14 cellular contexts compared by ENCODE assay signal in genomic region chr6:16757332-16757731, GRCh38. TPM values are rescaled to one million over a fixed set of nuclear protein-coding genes. Genes with fewer than 3 reads are reported as not detected.
DNase-seq lines count a peak whose midpoint lies in the region; ATAC-seq and TF ChIP-seq lines count a peak whose summit lies in the region.
"Had no signal": no experiment of that assay in that cellular context is flagged by ENCODE, and none has a peak within 500 bp of the region (broad histone marks: within the 10 kb centered on the region; RNA-seq: fewer than 3 reads in every experiment).

No MANE protein-coding gene starts in this region.

- no peaks in the 10 kb centered on the region for H3K27me3 Mint-ChIP-seq in activated CD8-positive, alpha-beta memory T cell treated with anti-CD3 and anti-CD28 coated beads, Interleukin-2, amount 10 ng/mL, durations not matched to agents 7 days and 5 days
- no peaks in the 10 kb centered on the region for H3K27me3 Mint-ChIP-seq in central memory CD8-positive, alpha-beta T cell

- no peak for TF ChIP-seq POLR2A in gastrocnemius medialis (IDR thresholded peaks at IDR 0.05)

- in situ Hi-C loops in gastrocnemius medialis (cut with MboI; ENCODE audit: low sequenced_read_pairs in 4 of 4), result loop anchor here in 1 of 4 donors (10.0 kb wide), 1 partner anchor 83 kb away; no protein-coding TSS in a partner anchor

- H3K9ac ChIP-seq in KMS-11, result no peak overlapping the region

- H4K20me1 ChIP-seq in KMS-11 (ENCODE audit: insufficient read depth), result no peaks in the 10 kb centered on the region

- no peak overlapping the region for H3K27ac Mint-ChIP-seq in activated CD8-positive, alpha-beta memory T cell treated with anti-CD3 and anti-CD28 coated beads, Interleukin-2, amount 10 ng/mL, durations not matched to agents 7 days and 5 days
- H3K27ac Mint-ChIP-seq in central memory CD8-positive, alpha-beta T cell (ENCODE audit: low read depth), result peak overlapping the region; percentile 99

- CTCF ChIA-PET in activated CD8-positive, alpha-beta memory T cell treated with anti-CD3 and anti-CD28 coated beads, Interleukin-2, amount 10 ng/mL, durations not matched to agents 7 days and 5 days (lab: Charles Lee), result interaction anchor here (0.8 to 3.5 kb wide), 5 partner anchors 17 to 243 kb away, joined by 3 to 17 read pairs (median 11); no protein-coding TSS in a partner anchor

- peak overlapping the region; percentile 11 for H3K4me3 Mint-ChIP-seq in activated CD8-positive, alpha-beta memory T cell treated with anti-CD3 and anti-CD28 coated beads, Interleukin-2, amount 10 ng/mL, durations not matched to agents 7 days and 5 days
- peak overlapping the region; percentile 20 for H3K4me3 Mint-ChIP-seq in central memory CD8-positive, alpha-beta T cell

- no peak overlapping the region for H2AFZ ChIP-seq in KMS-11 (ENCODE audit: low read depth)

- H3K4me3 ChIP-seq in KMS-11 (IDR thresholded peaks at IDR 0.05; ENCODE audit: insufficient read depth, low read depth, low read length) (no peak overlapping the region), gastrocnemius medialis (no peak overlapping the region)
- H3K4me3 ChIP-seq: Peyer's patch had no signal

- ATAC-seq in activated CD8-positive, alpha-beta memory T cell treated with anti-CD3 and anti-CD28 coated beads, Interleukin-2, amount 10 ng/mL, durations not matched to agents 7 days and 5 days, result no peak
- ATAC-seq in central memory CD8-positive, alpha-beta T cell (replicated peaks; ENCODE audit: extremely low read depth, poor library complexity, severe bottlenecking), result no peak
- ATAC-seq in gastrocnemius medialis, result no peak
- ATAC-seq: left colon had no signal

- H3K9me3 ChIP-seq in gastrocnemius medialis, result no peaks in the 10 kb centered on the region
- H3K9me3 ChIP-seq: Peyer's patch had no signal

- H3K27me3 ChIP-seq in KMS-11 (ENCODE audit: insufficient read depth, low read depth) (no peaks in the 10 kb centered on the region), gastrocnemius medialis (no peaks in the 10 kb centered on the region)
- H3K27me3 ChIP-seq: Peyer's patch had no signal

- H3K9me3 Mint-ChIP-seq in activated CD8-positive, alpha-beta memory T cell treated with anti-CD3 and anti-CD28 coated beads, Interleukin-2, amount 10 ng/mL, durations not matched to agents 7 days and 5 days (ENCODE audit: low read depth), result no peaks in the 10 kb centered on the region
- H3K9me3 Mint-ChIP-seq in central memory CD8-positive, alpha-beta T cell, result no peaks in the 10 kb centered on the region

- H3K4me1 Mint-ChIP-seq in activated CD8-positive, alpha-beta memory T cell treated with anti-CD3 and anti-CD28 coated beads, Interleukin-2, amount 10 ng/mL, durations not matched to agents 7 days and 5 days, result peaks cover 62% of the 10 kb centered on the region
- peaks cover 76% of the 10 kb centered on the region for H3K4me1 Mint-ChIP-seq in central memory CD8-positive, alpha-beta T cell

- H3K36me3 Mint-ChIP-seq in activated CD8-positive, alpha-beta memory T cell treated with anti-CD3 and anti-CD28 coated beads, Interleukin-2, amount 10 ng/mL, durations not matched to agents 7 days and 5 days, result peaks cover 35% of the 10 kb centered on the region
- H3K36me3 Mint-ChIP-seq in central memory CD8-positive, alpha-beta T cell (ENCODE audit: insufficient read depth), result peaks cover 39% of the 10 kb centered on the region

- H3K36me3 ChIP-seq in KMS-11 (ENCODE audit: insufficient read depth) (no peaks in the 10 kb centered on the region; the same call in 1 of the 2 replicates), gastrocnemius medialis (no peaks in the 10 kb centered on the region)
- H3K36me3 ChIP-seq: Peyer's patch had no signal

- intact Hi-C loops in gastrocnemius medialis (cut with DNase I; ENCODE audit: low total_unique reads) (no loop called here), head of caudate nucleus (cut with DNase I) (no loop called here)

- no peak for DNase-seq in activated CD8-positive, alpha-beta memory T cell treated with anti-CD3 and anti-CD28 coated beads, Interleukin-2, amount 10 ng/mL, durations not matched to agents 7 days and 5 days
- no peak for DNase-seq in activated CD8-positive, alpha-beta memory T cell treated with anti-CD3 and anti-CD28 coated beads, Interleukin-2, amount 50 U/mL, for 48 hours
- no peak for DNase-seq in central memory CD8-positive, alpha-beta T cell (ENCODE audit: low spot score in 2 of 2)
- DNase-seq in gastrocnemius medialis (no peak), germinal center (ENCODE audit: low spot score) (no peak), caudate nucleus (lab: John Stamatoyannopoulos, UW) (no peak), head of caudate nucleus (no peak)
- DNase-seq: activated CD4-positive, CD25-positive, alpha-beta regulatory T cell; left colon; NCI-H187; NCI-H524 treated with DMSO at 0.1 percent for 48 hours; Peyer's patch; stimulated activated CD4-positive, alpha-beta T cell treated with anti-CD3 and anti-CD28 coated beads, Interleukin-4, amount 100 ng/mL, for 1 hour had no signal

- peak overlapping the region; percentile 29; the same call in 1 of the 2 replicates for H3K4me2 ChIP-seq in KMS-11

- H3K4me1 ChIP-seq in KMS-11 (ENCODE audit: low read depth, poor library complexity, severe bottlenecking) (peaks cover 27% of the 10 kb centered on the region), gastrocnemius medialis (peaks cover 62 to 68% of the 10 kb centered on the region in 2 donors)

- no peak for TF ChIP-seq CTCF in KMS-11 (conservative IDR thresholded peaks at IDR 0.05; ENCODE audit: low read depth, low read length)
- TF ChIP-seq CTCF in gastrocnemius medialis (IDR thresholded peaks at IDR 0.05 in 4 of 5, conservative IDR thresholded peaks at IDR 0.05 in 1 of 5), result no peak

- no peak overlapping the region for H3K27ac ChIP-seq in KMS-11
- H3K27ac ChIP-seq in gastrocnemius medialis, result peak overlapping the region; percentile 96 to 99 (median 98)
- H3K27ac ChIP-seq in caudate nucleus (ENCODE audit: low read depth, low read length), result no peak overlapping the region

- H3K79me2 ChIP-seq in KMS-11 (ENCODE audit: insufficient read depth, low read depth), result peaks cover 44% of the 10 kb centered on the region

RNA-seq across cellular contexts. Expression of gene ATXN1, which starts 3.9 kb away (rescaled TPM):
- total RNA-seq in activated CD8-positive, alpha-beta memory T cell treated with anti-CD3 and anti-CD28 coated beads, Interleukin-2, amount 10 ng/mL, durations not matched to agents 7 days and 5 days, result 100 to 1,000 TPM in 1 of 2 experiments, 10 to 100 TPM in 1; 84.6 to 117 TPM
- total RNA-seq in gastrocnemius medialis, result 10 to 100 TPM; 21.8 to 42.9 (median 33.1) TPM

Comparison
In these comparisons a context has a peak if more than half of its experiments do, and no peak if none do; other contexts are left out.
1. H3K27ac ChIP-seq: peak in gastrocnemius medialis (4 of 4); none in KMS-11 (single experiment) and caudate nucleus (single experiment).